9 cellular contexts compared by ENCODE assay signal in the genomic region with DNA sequence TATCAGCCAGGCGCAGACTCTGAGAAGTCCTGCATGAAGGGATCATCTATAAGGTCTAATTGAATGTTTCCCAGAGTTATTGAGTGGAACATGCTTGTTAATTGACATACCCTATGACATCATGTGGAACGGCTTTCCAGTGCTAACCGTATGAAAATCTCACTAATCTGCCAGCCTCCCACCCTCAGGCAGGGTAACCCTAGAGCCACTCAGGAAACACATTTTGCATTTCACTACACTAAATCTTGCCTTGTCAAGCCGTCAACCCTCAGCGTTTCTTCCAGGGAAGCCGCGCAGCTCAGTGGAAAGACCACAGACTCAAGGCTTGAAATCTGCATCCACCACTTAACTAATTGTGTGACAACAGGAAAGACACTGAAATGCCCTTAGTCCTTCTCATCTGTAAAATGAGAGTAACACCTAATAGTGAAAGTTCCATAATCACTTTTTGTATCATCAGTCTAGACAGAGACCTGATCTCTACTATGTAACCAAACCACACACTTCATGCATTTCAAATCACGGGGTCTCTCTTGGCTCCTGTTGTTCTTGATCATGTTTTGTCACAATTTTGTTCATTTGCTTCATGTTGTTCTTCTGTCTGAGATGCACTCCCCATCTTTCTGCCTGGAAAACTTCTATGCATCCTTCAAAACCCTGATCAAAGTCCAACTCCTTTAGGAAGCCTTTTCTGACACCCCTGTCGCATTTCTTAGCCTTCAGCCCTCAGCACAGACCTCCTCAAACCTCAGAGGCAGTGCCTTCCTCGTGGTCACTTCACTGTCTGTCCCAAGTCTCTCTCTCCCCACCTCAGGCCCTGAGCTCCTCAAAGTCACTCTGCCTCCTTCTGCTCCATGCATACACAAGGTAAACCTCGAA.
DNase-seq lines count a peak whose midpoint lies in the region; ATAC-seq and TF ChIP-seq lines count a peak whose summit lies in the region.
"Had no signal": no experiment of that assay in that cellular context is flagged by ENCODE, and none has a peak within 500 bp of the region (broad histone marks: within the 10 kb centered on the region; RNA-seq: fewer than 3 reads in every experiment).

No MANE protein-coding gene starts in this region.

- TF ChIP-seq POLR2A in prostate gland (IDR thresholded peaks at IDR 0.05), result no peak

- H3K4me3 Mint-ChIP-seq in activated T-cell treated with anti-CD3 and anti-CD28 coated beads, Interleukin-2, amount 50 U/mL, for 4 hours, result no peak overlapping the region

- H3K27ac ChIP-seq in SK-N-MC (no peak overlapping the region), prostate gland (no peak overlapping the region)

- WGBS in prostate gland, result 85% methylated on average over 11 of the region's 11 CpGs

- H3K4me3 ChIP-seq in SK-N-MC (no peak overlapping the region), prostate gland (no peak overlapping the region)

- no peaks in the 10 kb centered on the region for H3K27me3 ChIP-seq in prostate gland (replicated peaks; ENCODE audit: insufficient read depth)

- H3K4me1 Mint-ChIP-seq in activated T-cell treated with anti-CD3 and anti-CD28 coated beads, Interleukin-2, amount 50 U/mL, for 4 hours (ENCODE audit: low read depth), result peaks cover 34% of the 10 kb centered on the region

- no peaks in the 10 kb centered on the region for H3K36me3 Mint-ChIP-seq in activated T-cell treated with anti-CD3 and anti-CD28 coated beads, Interleukin-2, amount 50 U/mL, for 4 hours (ENCODE audit: insufficient read depth)

- ATAC-seq in activated T-cell treated with anti-CD3 and anti-CD28 coated beads, Interleukin-2, amount 50 U/mL, for 4 hours, result peak; percentile 64 to 68
- peak; percentile 81 for ATAC-seq in HG02759 (IDR thresholded peaks at IDR 0.05; ENCODE audit: unreplicated experiment)

- no peaks in the 10 kb centered on the region for H3K27me3 Mint-ChIP-seq in activated T-cell treated with anti-CD3 and anti-CD28 coated beads, Interleukin-2, amount 50 U/mL, for 4 hours (ENCODE audit: low read depth)

- no peaks in the 10 kb centered on the region for H3K4me1 ChIP-seq in prostate gland (replicated peaks)

- intact Hi-C loops in prostate gland (cut with DNase I), result no loop called here

- H3K9me3 Mint-ChIP-seq in activated T-cell treated with anti-CD3 and anti-CD28 coated beads, Interleukin-2, amount 50 U/mL, for 4 hours, result no peaks in the 10 kb centered on the region

- TF ChIP-seq CTCF in prostate gland (IDR thresholded peaks at IDR 0.05), result no peak

- no peak for DNase-seq in activated T-cell treated with anti-CD3 and anti-CD28 coated beads, Interleukin-2, amount 50 U/mL, for 4 hours
- no peak for DNase-seq in activated T-cell treated with anti-CD3 and anti-CD28 coated beads, Interleukin-2, amount 50 U/mL, for 1 hour
- DNase-seq in SK-N-MC (ENCODE audit: low read depth, low spot score) (peak; percentile 8), prostate gland (ENCODE audit: low spot score) (no peak), cerebellum (ENCODE audit: low spot score) (no peak), H4 (ENCODE audit: low spot score) (no peak)
- DNase-seq in stimulated activated CD8-positive, alpha-beta memory T cell treated with anti-CD3 and anti-CD28 coated beads, Interleukin-15, amount 100 ng/mL, for 48 hours (ENCODE audit: low read depth in 2 of 2), result peak; percentile 26 to 32
- DNase-seq: foreskin fibroblast had no signal

- no peaks in the 10 kb centered on the region for H3K9me3 ChIP-seq in SK-N-MC (ENCODE audit: low read depth, low read length)
- no peaks in the 10 kb centered on the region for H3K9me3 ChIP-seq in prostate gland

- no peak overlapping the region for H3K9ac ChIP-seq in SK-N-MC (ENCODE audit: insufficient read length)

- H3K36me3 ChIP-seq in SK-N-MC (ENCODE audit: insufficient read depth, low read length) (no peaks in the 10 kb centered on the region), prostate gland (no peaks in the 10 kb centered on the region)

Comparison
In these comparisons a context has a peak if more than half of its experiments do, and no peak if none do; other contexts are left out.
1. DNase-seq: peak in SK-N-MC (single experiment) and stimulated activated CD8-positive, alpha-beta memory T cell treated with anti-CD3 and anti-CD28 coated beads, Interleukin-15, amount 100 ng/mL, for 48 hours (2 of 2); none in activated T-cell treated with anti-CD3 and anti-CD28 coated beads, Interleukin-2, amount 50 U/mL, for 4 hours (single experiment), activated T-cell treated with anti-CD3 and anti-CD28 coated beads, Interleukin-2, amount 50 U/mL, for 1 hour (single experiment), prostate gland (single experiment), cerebellum (single experiment) and H4 (single experiment).